Comparison of ENCODE assay signal across 26 cellular contexts in the genomic region with DNA sequence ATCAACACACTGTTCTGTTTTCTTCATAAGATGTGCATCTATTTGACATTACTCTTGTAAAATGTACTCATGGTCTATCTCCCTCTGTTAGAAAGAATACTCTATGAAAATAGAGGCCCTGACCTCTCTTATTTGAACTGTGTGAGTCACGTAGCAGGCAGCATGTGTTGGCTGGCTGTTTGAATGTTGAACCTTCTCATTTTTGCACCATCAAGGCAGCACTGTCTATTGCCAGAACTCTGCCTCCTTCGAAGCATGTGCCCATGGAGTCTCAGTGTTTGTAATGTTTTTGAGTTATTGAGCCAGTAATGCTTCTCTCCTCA.
"Had no signal": no experiment of that assay in that cellular context is flagged by ENCODE, and none has a peak within 500 bp of the region (broad histone marks: within the 10 kb centered on the region; RNA-seq: fewer than 3 reads in every experiment).

No MANE protein-coding gene starts in this region.

- H3K27ac Mint-ChIP-seq: activated B cell treated with CpG ODN at 0.5 μM for 24 hours; activated CD4-positive, alpha-beta T cell treated with anti-CD3 and anti-CD28 coated beads, Interleukin-2, amount 10 ng/mL, durations not matched to agents 24 days and 14 days; activated CD8-positive, alpha-beta memory T cell treated with anti-CD3 and anti-CD28 coated beads, Interleukin-2, amount 10 ng/mL, durations not matched to agents 7 days and 5 days; activated naive CD4-positive, alpha-beta T cell treated with anti-CD3 and anti-CD28 coated beads, Interleukin-2, amount 50 U/mL, for 24 hours; activated T-cell treated with anti-CD3 and anti-CD28 coated beads, Interleukin-2, amount 50 U/mL, for 24 hours; activated T-helper 1 cell treated with anti-CD3 and anti-CD28 coated beads, Interleukin-12 subunit alpha, Interleukin-12 subunit beta, Interleukin-2, Interleukin-4 antibody, amounts not matched to agents 30 ng/mL and 10 ng/mL and 1 ng/mL, durations not matched to agents 14 hours and 24 hours and 36 hours; T-cell had no signal

- H3K27ac ChIP-seq: breast epithelium had no signal

- H3K4me3 Mint-ChIP-seq: activated B cell treated with CpG ODN at 0.5 μM for 24 hours; activated CD4-positive, alpha-beta T cell treated with anti-CD3 and anti-CD28 coated beads, Interleukin-2, amount 10 ng/mL, durations not matched to agents 24 days and 14 days; activated CD8-positive, alpha-beta memory T cell treated with anti-CD3 and anti-CD28 coated beads, Interleukin-2, amount 10 ng/mL, durations not matched to agents 7 days and 5 days; activated naive CD4-positive, alpha-beta T cell treated with anti-CD3 and anti-CD28 coated beads, Interleukin-2, amount 50 U/mL, for 24 hours; activated T-cell treated with anti-CD3 and anti-CD28 coated beads, Interleukin-2, amount 50 U/mL, for 24 hours; activated T-helper 1 cell treated with anti-CD3 and anti-CD28 coated beads, Interleukin-12 subunit alpha, Interleukin-12 subunit beta, Interleukin-2, Interleukin-4 antibody, amounts not matched to agents 30 ng/mL and 10 ng/mL and 1 ng/mL, durations not matched to agents 14 hours and 24 hours and 36 hours; central memory CD8-positive, alpha-beta T cell; T-cell had no signal

- H3K27me3 Mint-ChIP-seq: activated B cell treated with CpG ODN at 0.5 μM for 24 hours; activated CD8-positive, alpha-beta memory T cell treated with anti-CD3 and anti-CD28 coated beads, Interleukin-2, amount 10 ng/mL, durations not matched to agents 7 days and 5 days; activated T-cell treated with anti-CD3 and anti-CD28 coated beads, Interleukin-2, amount 50 U/mL, for 24 hours; central memory CD8-positive, alpha-beta T cell had no signal

- H3K36me3 ChIP-seq: breast epithelium had no signal

- H3K27me3 ChIP-seq: breast epithelium had no signal

- H3K4me1 Mint-ChIP-seq: activated B cell treated with CpG ODN at 0.5 μM for 24 hours; activated CD4-positive, alpha-beta T cell treated with anti-CD3 and anti-CD28 coated beads, Interleukin-2, amount 10 ng/mL, durations not matched to agents 24 days and 14 days; activated CD8-positive, alpha-beta memory T cell treated with anti-CD3 and anti-CD28 coated beads, Interleukin-2, amount 10 ng/mL, durations not matched to agents 7 days and 5 days; activated naive CD4-positive, alpha-beta T cell treated with anti-CD3 and anti-CD28 coated beads, Interleukin-2, amount 50 U/mL, for 24 hours; central memory CD8-positive, alpha-beta T cell; T-cell had no signal

- H3K36me3 Mint-ChIP-seq: activated CD8-positive, alpha-beta memory T cell treated with anti-CD3 and anti-CD28 coated beads, Interleukin-2, amount 10 ng/mL, durations not matched to agents 7 days and 5 days; activated naive CD4-positive, alpha-beta T cell treated with anti-CD3 and anti-CD28 coated beads, Interleukin-2, amount 50 U/mL, for 24 hours; T-cell had no signal

- FAIRE-seq: TTC549 had no signal

- H3K9me3 ChIP-seq: breast epithelium had no signal

- DNase-seq: activated B cell treated with CpG ODN at 0.5 μM for 24 hours; activated CD4-positive, alpha-beta T cell treated with anti-CD3 and anti-CD28 coated beads for 1 hour; activated CD4-positive, alpha-beta T cell treated with anti-CD3 and anti-CD28 coated beads, Interleukin-2, amount 10 ng/mL, durations not matched to agents 24 days and 14 days; activated CD4-positive, alpha-beta T cell treated with anti-CD3 and anti-CD28 coated beads, Interleukin-2, amount 50 U/mL, for 48 hours; activated CD8-positive, alpha-beta memory T cell treated with anti-CD3 and anti-CD28 coated beads, Interleukin-2, amount 10 ng/mL, durations not matched to agents 7 days and 5 days; activated effector memory CD4-positive, alpha-beta T cell treated with Interleukin-2 at 50 U/mL for 16 hours; activated naive CD4-positive, alpha-beta T cell; activated T-cell treated with anti-CD3 and anti-CD28 coated beads, Interleukin-2, amount 50 U/mL, for 24 hours; aorta; NCI-H1105 treated with DMSO at 0.1 percent for 48 hours; NCI-H1436 treated with DMSO at 0.1 percent for 48 hours; NCI-H187; NCI-H2081 treated with DMSO at 0.1 percent for 48 hours; NCI-H446 treated with DMSO at 0.1 percent for 48 hours; NCI-H524 treated with DMSO at 0.1 percent for 48 hours; NCI-H774; SIG-M5; T-cell; T-helper 2 cell; T1000 had no signal

- H3K4me3 ChIP-seq: breast epithelium had no signal

- H3K9me3 Mint-ChIP-seq: activated B cell treated with CpG ODN at 0.5 μM for 24 hours; activated CD4-positive, alpha-beta T cell treated with anti-CD3 and anti-CD28 coated beads, Interleukin-2, amount 10 ng/mL, durations not matched to agents 24 days and 14 days; activated naive CD4-positive, alpha-beta T cell treated with anti-CD3 and anti-CD28 coated beads, Interleukin-2, amount 50 U/mL, for 24 hours; activated T-cell treated with anti-CD3 and anti-CD28 coated beads, Interleukin-2, amount 50 U/mL, for 24 hours; activated T-helper 1 cell treated with anti-CD3 and anti-CD28 coated beads, Interleukin-12 subunit alpha, Interleukin-12 subunit beta, Interleukin-2, Interleukin-4 antibody, amounts not matched to agents 30 ng/mL and 10 ng/mL and 1 ng/mL, durations not matched to agents 14 hours and 24 hours and 36 hours; central memory CD8-positive, alpha-beta T cell; T-cell had no signal

- H3K4me1 ChIP-seq: breast epithelium had no signal

- ATAC-seq: activated CD8-positive, alpha-beta memory T cell treated with anti-CD3 and anti-CD28 coated beads, Interleukin-2, amount 10 ng/mL, durations not matched to agents 7 days and 5 days; PC-3; T-cell had no signal
